8 cellular contexts compared by ENCODE assay signal in the genomic region with DNA sequence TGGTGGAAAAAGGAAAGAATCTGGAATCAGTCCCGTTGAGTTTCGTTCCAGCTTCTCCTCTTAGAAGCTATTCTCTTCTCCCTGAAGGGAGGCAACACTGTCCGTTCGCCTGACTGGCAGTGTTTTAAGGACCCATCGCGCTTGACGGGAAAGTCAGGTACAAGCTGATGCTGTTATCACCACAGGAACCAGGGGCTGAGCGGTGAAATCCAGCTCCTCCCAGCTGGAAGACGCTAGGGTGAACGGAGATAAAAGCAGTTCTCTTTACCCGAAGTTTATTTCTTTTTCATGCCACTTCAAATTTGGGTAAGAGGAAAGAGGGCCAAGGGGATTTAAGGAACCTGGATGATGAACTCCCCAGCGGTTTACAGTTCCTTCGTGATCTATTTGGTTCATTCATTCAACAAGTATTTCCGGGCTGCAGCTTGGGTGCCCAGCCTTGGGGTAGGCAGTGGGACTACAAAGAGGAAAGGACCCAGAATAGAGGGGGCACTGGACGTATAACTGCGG. TPM values are rescaled to one million over a fixed set of nuclear protein-coding genes. Genes with fewer than 3 reads are reported as not detected.
DNase-seq lines count a peak whose midpoint lies in the region; ATAC-seq and TF ChIP-seq lines count a peak whose summit lies in the region.

No MANE protein-coding gene starts in this region.

- peak overlapping the region; percentile 40; the same call in 1 of the 2 replicates for H3K4me2 ChIP-seq in IMR-90 (ENCODE audit: low read depth, low read length)

- H4K8ac ChIP-seq in IMR-90 (ENCODE audit: low read depth in 2 of 2, low read length in 2 of 2), result no peak overlapping the region

- no peak overlapping the region for H2BK20ac ChIP-seq in IMR-90 (ENCODE audit: low read depth, low read length)

- dilution Hi-C loops in IMR-90 (cut with HindIII; ENCODE audit: low sequenced_read_pairs, unreplicated experiment), result no loop called here

- no peaks in the 10 kb centered on the region for H3K9me3 ChIP-seq in IMR-90 (ENCODE audit: control insufficient read depth, insufficient read depth, low read length)

- H2AFZ ChIP-seq in IMR-90 (replicated peaks; ENCODE audit: low read length, poor library complexity), result peak overlapping the region; percentile 28

- no peak overlapping the region for H3K14ac ChIP-seq in IMR-90 (replicated peaks; ENCODE audit: low read depth, low read length)

- H3K23ac ChIP-seq in IMR-90 (ENCODE audit: low read depth, low read length), result no peak overlapping the region

- H2AK5ac ChIP-seq in IMR-90 (ENCODE audit: low read depth, low read length), result no peak overlapping the region

- TF ChIP-seq RAD21 in IMR-90 (IDR thresholded peaks at IDR 0.05; ENCODE audit: low read length), result no peak

- no peaks in the 10 kb centered on the region for H3K79me1 ChIP-seq in IMR-90 (ENCODE audit: low read depth in 1 of 2, low read length in 2 of 2)

- H3K36me3 ChIP-seq in IMR-90 (ENCODE audit: control insufficient read depth, insufficient read depth, low read length), result no peaks in the 10 kb centered on the region
- H3K36me3 ChIP-seq in brain microvascular endothelial cell (replicated peaks), result no peaks in the 10 kb centered on the region

- H3K36me3 Mint-ChIP-seq in mesothelial cell of epicardium (no peaks in the 10 kb centered on the region), immature natural killer cell (no peaks in the 10 kb centered on the region)

- H4K20me1 ChIP-seq in IMR-90 (ENCODE audit: insufficient read depth, low read length), result no peaks in the 10 kb centered on the region

- peak overlapping the region; percentile 35 for H3K27ac Mint-ChIP-seq in mesothelial cell of epicardium
- H3K27ac Mint-ChIP-seq in immature natural killer cell, result no peak overlapping the region

- no peak overlapping the region for H3K18ac ChIP-seq in IMR-90 (ENCODE audit: low read depth, low read length)

- peaks cover 12% of the 10 kb centered on the region for H3K27me3 ChIP-seq in IMR-90 (ENCODE audit: control insufficient read depth, insufficient read depth, low read length)
- peaks cover 6% of the 10 kb centered on the region for H3K27me3 ChIP-seq in brain microvascular endothelial cell (replicated peaks)

- H3K56ac ChIP-seq in IMR-90 (ENCODE audit: extremely low read depth, insufficient read depth, low read length), result no peak overlapping the region

- no peak overlapping the region for H3K4ac ChIP-seq in IMR-90 (ENCODE audit: low read depth, low read length)

- CTCF ChIA-PET in IMR-90 (lab: Yijun Ruan, JAX), result no interaction called here

- intact Hi-C loops in IMR-90 (cut with micrococcal nuclease), result no loop called here

- no peak overlapping the region for H2BK5ac ChIP-seq in IMR-90 (ENCODE audit: low read depth, low read length, poor library complexity, severe bottlenecking)

- peaks cover 7% of the 10 kb centered on the region for H3K27me3 Mint-ChIP-seq in mesothelial cell of epicardium (ENCODE audit: low read depth)
- peaks cover 6 to 20% (median 13%) of the 10 kb centered on the region in 3 donors for H3K27me3 Mint-ChIP-seq in immature natural killer cell (ENCODE audit: low read depth in 3 of 3)

- no peak overlapping the region for H2BK120ac ChIP-seq in IMR-90 (ENCODE audit: low read depth, low read length)

- ATAC-seq in IMR-90 (ENCODE audit: low read depth) (no peak), HG03045 (IDR thresholded peaks at IDR 0.05; ENCODE audit: unreplicated experiment) (no peak), HG03342 (IDR thresholded peaks at IDR 0.05; ENCODE audit: unreplicated experiment) (no peak)

- H3K9me1 ChIP-seq in IMR-90 (ENCODE audit: insufficient read depth, low read length), result no peaks in the 10 kb centered on the region

- BruUV-seq in IMR-90 (replicated peaks; lab: Mats Ljungman, UMichigan), result no TSS peak

- no peak overlapping the region for H3K9ac ChIP-seq in IMR-90 (ENCODE audit: low read depth, low read length)

- H3K4me1 ChIP-seq in IMR-90 (ENCODE audit: control insufficient read depth, insufficient read depth, low read length), result no peaks in the 10 kb centered on the region; the same call in 1 of the 2 replicates

- H3K4me3 Mint-ChIP-seq in mesothelial cell of epicardium (peak overlapping the region; percentile 79), immature natural killer cell (peak overlapping the region in 2 of 5 donors; percentile 15 to 34)

- H2AK9ac ChIP-seq in IMR-90 (replicated peaks; ENCODE audit: low read depth, low read length, poor library complexity), result no peak overlapping the region

- WGBS in IMR-90 (ENCODE audit: extremely low coverage in 2 of 2, insufficient read length in 1 of 2), 2 experiments, result 0% methylated on average over 1 of the region's 16 CpGs; no CpG with 5 or more reads in 1 of the 2 experiments

- H3K4me3 ChIP-seq in IMR-90 (ENCODE audit: insufficient read depth, low read depth, low read length) (no peak overlapping the region), brain microvascular endothelial cell (ENCODE audit: low read depth, low read length) (peak overlapping the region; percentile 40)

- H3K9me3 Mint-ChIP-seq in mesothelial cell of epicardium, result no peaks in the 10 kb centered on the region
- peaks cover 0 to 9% (median 5%) of the 10 kb centered on the region in 6 donors for H3K9me3 Mint-ChIP-seq in immature natural killer cell

- H3K27ac ChIP-seq in IMR-90 (ENCODE audit: insufficient read depth, low read length) (no peak overlapping the region), brain microvascular endothelial cell (no peak overlapping the region)

- no peak overlapping the region for H4K5ac ChIP-seq in IMR-90 (ENCODE audit: low read depth, low read length)

- H3K4me1 Mint-ChIP-seq in mesothelial cell of epicardium (peaks cover 7% of the 10 kb centered on the region), immature natural killer cell (peaks cover 0 to 3% of the 10 kb centered on the region in 2 donors)

- in situ Hi-C loops in IMR-90 (cut with MboI; ENCODE audit: low sequenced_read_pairs) (no loop called here), brain microvascular endothelial cell (cut with HindIII; ENCODE audit: low pct_ligation_motif_present, low sequenced_read_pairs) (no loop called here), ACHN (cut with HindIII; ENCODE audit: low pct_ligation_motif_present, low pct_unique_long_range_greater_than_20kb, low sequenced_read_pairs) (no loop called here)

- DNase-seq in AG20443 (ENCODE audit: low spot score) (peak; percentile 13), IMR-90 (no peak), brain microvascular endothelial cell (no peak), mesothelial cell of epicardium (ENCODE audit: low spot score in 2 of 2, unreplicated experiment in 2 of 2) (no peak), ACHN (no peak), immature natural killer cell (no peak)

- no peak overlapping the region for H2BK15ac ChIP-seq in IMR-90 (ENCODE audit: low read depth, low read length)

- TF ChIP-seq CTCF in IMR-90 (conservative IDR thresholded peaks at IDR 0.05; ENCODE audit: low read depth, low read length) (no peak), brain microvascular endothelial cell (IDR thresholded peaks at IDR 0.05; ENCODE audit: low read depth, low read length, missing control alignments) (no peak), mesothelial cell of epicardium (IDR thresholded peaks at IDR 0.05; ENCODE audit: unreplicated experiment) (no peak)

- POLR2A ChIA-PET in IMR-90 (lab: Charles Lee; ENCODE audit: unreplicated experiment), result no interaction called here

- TF ChIP-seq POLR2A in IMR-90 (IDR thresholded peaks at IDR 0.05; ENCODE audit: low read depth, low read length), result no peak

- H4K91ac ChIP-seq in IMR-90 (ENCODE audit: insufficient read depth, low read depth, low read length), result no peak overlapping the region

TF ChIP-seq in IMR-90, 13 proteins besides CTCF, POLR2A, EP300 and RAD21:
- no peak for TF ChIP-seq MXI1 (IDR thresholded peaks at IDR 0.05; ENCODE audit: borderline replicate concordance, low read depth, low read length)
- TF ChIP-seq, protein P1, sequence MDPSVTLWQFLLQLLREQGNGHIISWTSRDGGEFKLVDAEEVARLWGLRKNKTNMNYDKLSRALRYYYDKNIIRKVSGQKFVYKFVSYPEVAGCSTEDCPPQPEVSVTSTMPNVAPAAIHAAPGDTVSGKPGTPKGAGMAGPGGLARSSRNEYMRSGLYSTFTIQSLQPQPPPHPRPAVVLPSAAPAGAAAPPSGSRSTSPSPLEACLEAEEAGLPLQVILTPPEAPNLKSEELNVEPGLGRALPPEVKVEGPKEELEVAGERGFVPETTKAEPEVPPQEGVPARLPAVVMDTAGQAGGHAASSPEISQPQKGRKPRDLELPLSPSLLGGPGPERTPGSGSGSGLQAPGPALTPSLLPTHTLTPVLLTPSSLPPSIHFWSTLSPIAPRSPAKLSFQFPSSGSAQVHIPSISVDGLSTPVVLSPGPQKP (IDR thresholded peaks at IDR 0.05; ENCODE audit: borderline replicate concordance, low read depth, low read length), result no peak
- TF ChIP-seq RCOR1 (IDR thresholded peaks at IDR 0.05; ENCODE audit: insufficient replicate concordance, low read length), result no peak
- no peak for TF ChIP-seq CHD1 (IDR thresholded peaks at IDR 0.05; ENCODE audit: low read depth, low read length)
- no peak for TF ChIP-seq MAZ (IDR thresholded peaks at IDR 0.05; ENCODE audit: borderline replicate concordance, low read depth, low read length)
- TF ChIP-seq, protein P2, sequence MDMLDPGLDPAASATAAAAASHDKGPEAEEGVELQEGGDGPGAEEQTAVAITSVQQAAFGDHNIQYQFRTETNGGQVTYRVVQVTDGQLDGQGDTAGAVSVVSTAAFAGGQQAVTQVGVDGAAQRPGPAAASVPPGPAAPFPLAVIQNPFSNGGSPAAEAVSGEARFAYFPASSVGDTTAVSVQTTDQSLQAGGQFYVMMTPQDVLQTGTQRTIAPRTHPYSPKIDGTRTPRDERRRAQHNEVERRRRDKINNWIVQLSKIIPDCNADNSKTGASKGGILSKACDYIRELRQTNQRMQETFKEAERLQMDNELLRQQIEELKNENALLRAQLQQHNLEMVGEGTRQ (IDR thresholded peaks at IDR 0.05; ENCODE audit: low read depth, low read length), result no peak
- TF ChIP-seq CEBPB (IDR thresholded peaks at IDR 0.05; ENCODE audit: low read depth, low read length), result no peak
- TF ChIP-seq BHLHE40 (IDR thresholded peaks at IDR 0.05; ENCODE audit: low read depth, low read length), result no peak
- no peak for TF ChIP-seq MAFK (IDR thresholded peaks at IDR 0.05; ENCODE audit: low read depth, low read length)
- no peak for TF ChIP-seq SMC3 (IDR thresholded peaks at IDR 0.05; ENCODE audit: low read depth, low read length)
- TF ChIP-seq NFE2L2 (IDR thresholded peaks at IDR 0.05; ENCODE audit: low read depth, low read length), result no peak
- TF ChIP-seq FOS (IDR thresholded peaks at IDR 0.05; ENCODE audit: low read depth, low read length), result no peak
- TF ChIP-seq RFX5 (IDR thresholded peaks at IDR 0.05; ENCODE audit: low read depth, low read length), result no peak
TF ChIP-seq in IMR-90: peak in this region for 0.

RNA-seq across cellular contexts. Expression of a gene that starts 0.6 kb away (rescaled TPM):
- total RNA-seq in IMR-90 (2012; rRNA removed) (not detected in 2 replicates), mesothelial cell of epicardium (0.66 to 1.2 TPM (median 1.2 TPM) in 3 replicates)
- polyA plus RNA-seq in IMR-90 (2012; rRNA removed) (not detected in 2 replicates), immature natural killer cell (not detected)
- not detected in 2 replicates for polyA plus RNA-seq in IMR-90 (2012; cell fraction: cytosol; rRNA removed)
- polyA plus RNA-seq in IMR-90 (2012; cell fraction: nucleus; rRNA removed; ENCODE audit: low replicate concordance), result not detected in 2 replicates
